Comparison of ENCODE assay signal across 5 cellular contexts in genomic region chr6:166344921-166345320, GRCh38. TPM values are rescaled to one million over a fixed set of nuclear protein-coding genes. Genes with fewer than 3 reads are reported as not detected.
"Had no signal": no experiment of that assay in that cellular context is flagged by ENCODE, and none has a peak within 500 bp of the region (broad histone marks: within the 10 kb centered on the region; RNA-seq: fewer than 3 reads in every experiment).

No MANE protein-coding gene starts in this region.

RNA-seq across cellular contexts. Expression of gene PRR18, which starts 36.7 kb away (rescaled TPM):
- total RNA-seq: activated CD4-positive, alpha-beta T cell treated with anti-CD3 and anti-CD28 coated beads, Interleukin-2, amount 10 ng/mL, durations not matched to agents 7 days and 5 days; activated CD8-positive, alpha-beta T cell treated with anti-CD3 and anti-CD28 coated beads, Interleukin-2, amount 10 ng/mL, durations not matched to agents 7 days and 5 days; activated naive CD4-positive, alpha-beta T cell treated with anti-CD3 and anti-CD28 coated beads for 36 hours; LHCN-M2; RPMI7951 had no signal
